Comparison of ENCODE assay signal across 21 cellular contexts in genomic region chr6:139823099-139823807, GRCh38.
"Had no signal": no experiment of that assay in that cellular context is flagged by ENCODE, and none has a peak within 500 bp of the region (broad histone marks: within the 10 kb centered on the region; RNA-seq: fewer than 3 reads in every experiment).

No MANE protein-coding gene starts in this region.

- H3K4me1 ChIP-seq: ascending aorta had no signal

- H3K9me3 ChIP-seq: adrenal gland, ascending aorta had no signal

- H3K9ac ChIP-seq: KMS-11 had no signal

- H3K4me2 ChIP-seq: KMS-11 had no signal

- DNase-seq: activated CD4-positive, alpha-beta T cell treated with anti-CD3 and anti-CD28 coated beads for 48 hours; activated CD4-positive, alpha-beta T cell treated with anti-CD3 and anti-CD28 coated beads, Interleukin-2, amount 50 U/mL, for 4 hours; activated CD4-positive, CD25-positive, alpha-beta regulatory T cell treated with anti-CD3 and anti-CD28 coated beads, Interleukin-2, amount 50 U/mL, for 72 hours; activated CD8-positive, alpha-beta memory T cell treated with anti-CD3 and anti-CD28 coated beads, Interleukin-2, amount 50 U/mL, for 48 hours; activated CD8-positive, alpha-beta T cell treated with anti-CD3 and anti-CD28 coated beads, Interleukin-2, amount 10 ng/mL, durations not matched to agents 7 days and 5 days; activated naive CD4-positive, alpha-beta T cell treated with anti-CD3 and anti-CD28 coated beads, Interleukin-2, amount 50 U/mL, for 16 hours; activated naive CD8-positive, alpha-beta T cell treated with anti-CD3 and anti-CD28 coated beads, Interleukin-2, amount 10 ng/mL, durations not matched to agents 7 days and 5 days; activated T-cell treated with anti-CD3 and anti-CD28 coated beads, Interleukin-2, amount 50 U/mL, for 1 hour; adrenal gland; NCI-H1092; NCI-H1417; NCI-H1930; NCI-H2171; NCI-H510A treated with DMSO at 0.1 percent for 48 hours; NCI-H69; NK-92 treated with Interleukin-12 subunit alpha and Interleukin-12 subunit beta, amount 100 ng/mL, for 24 hours; SHP77; T-helper 2 cell; T1000 had no signal

- H3K27ac ChIP-seq: adrenal gland, ascending aorta, KMS-11 had no signal

- H3K4me3 ChIP-seq: adrenal gland, ascending aorta had no signal

- H3K27me3 ChIP-seq: adrenal gland, ascending aorta had no signal

- H3K36me3 ChIP-seq: adrenal gland, ascending aorta had no signal
